In genomic region chr3:48088749-48089466, GRCh38 we compare ENCODE assay signal across 8 cellular contexts.
DNase-seq lines count a peak whose midpoint lies in the region; ATAC-seq, FAIRE-seq and TF ChIP-seq lines count a peak whose summit lies in the region.

No MANE protein-coding gene starts in this region.

- H3K9ac ChIP-seq in astrocyte (ENCODE audit: low read length) = peak overlapping the region; percentile 100
- H3K9ac ChIP-seq in rectal smooth muscle tissue (ENCODE audit: low read length) = peak overlapping the region; percentile 58

- peaks cover 48% of the 10 kb centered on the region for H3K79me2 ChIP-seq in astrocyte (ENCODE audit: insufficient read depth, low read length)

- ATAC-seq in GM18502 (IDR thresholded peaks at IDR 0.05; ENCODE audit: poor library complexity, unreplicated experiment) (peak; percentile 93), HG02943 (IDR thresholded peaks at IDR 0.05; ENCODE audit: low read depth, unreplicated experiment) (peak; percentile 86), aorta (ENCODE audit: low FRiP score) (peak; percentile 97)

- H3K9me3 Mint-ChIP-seq in T-helper 2 cell treated with Interferon-gamma antibody and Interleukin-4, amounts not matched to agents 5 μg/mL and 100 μg/mL, for 36 hours = no peaks in the 10 kb centered on the region
- no peaks in the 10 kb centered on the region for H3K9me3 Mint-ChIP-seq in astrocyte (ENCODE audit: unreplicated experiment)

- peak; percentile 49 for DNase-seq in NCI-H187 treated with DMSO at 0.1 percent for 48 hours (lab: John Stamatoyannopoulos, UW)
- peak; percentile 97 for DNase-seq in T-helper 2 cell treated with Interferon-gamma antibody and Interleukin-4, amounts not matched to agents 5 μg/mL and 100 μg/mL, for 36 hours (ENCODE audit: low spot score)
- peak; percentile 93 for DNase-seq in astrocyte (ENCODE audit: low read depth)
- DNase-seq in hepatic stellate cell (ENCODE audit: low spot score) = peak; percentile 95
- DNase-seq in aorta = peak; percentile 98 to 99

- peaks cover 30% of the 10 kb centered on the region for H3K4me1 Mint-ChIP-seq in T-helper 2 cell treated with Interferon-gamma antibody and Interleukin-4, amounts not matched to agents 5 μg/mL and 100 μg/mL, for 36 hours (ENCODE audit: low read depth)
- H3K4me1 Mint-ChIP-seq in astrocyte (ENCODE audit: low read depth, unreplicated experiment) = peaks cover 18% of the 10 kb centered on the region

- peaks cover 16% of the 10 kb centered on the region for H3K4me1 ChIP-seq in astrocyte (ENCODE audit: insufficient read depth, low read length)
- peaks cover 6% of the 10 kb centered on the region for H3K4me1 ChIP-seq in rectal smooth muscle tissue (ENCODE audit: control insufficient read depth, insufficient read depth, low read length)
- peaks cover 3 to 6% of the 10 kb centered on the region in 2 donors for H3K4me1 ChIP-seq in aorta (ENCODE audit: control insufficient read depth in 1 of 2, insufficient read depth in 2 of 2, low read length in 2 of 2)

- peak overlapping the region; percentile 99 for H3K27ac Mint-ChIP-seq in T-helper 2 cell treated with Interferon-gamma antibody and Interleukin-4, amounts not matched to agents 5 μg/mL and 100 μg/mL, for 36 hours
- peak overlapping the region; percentile 99 for H3K27ac Mint-ChIP-seq in astrocyte (ENCODE audit: unreplicated experiment)

- 0% methylated on average over 65 to 79 of the region's 79 CpGs for WGBS in aorta, 2 donors

- intact Hi-C loops in aorta (cut with DNase I) = no loop called here

- FAIRE-seq in astrocyte (lab: Jason Lieb, UNC) = no peak

- H3K27me3 Mint-ChIP-seq in T-helper 2 cell treated with Interferon-gamma antibody and Interleukin-4, amounts not matched to agents 5 μg/mL and 100 μg/mL, for 36 hours (ENCODE audit: low read depth) = peaks cover 5% of the 10 kb centered on the region
- no peaks in the 10 kb centered on the region for H3K27me3 Mint-ChIP-seq in astrocyte (ENCODE audit: low read depth, unreplicated experiment)

- H3K4me3 ChIP-seq in astrocyte (ENCODE audit: insufficient read depth, low read depth, low read length) = peak overlapping the region; percentile 100
- H3K4me3 ChIP-seq in rectal smooth muscle tissue (ENCODE audit: low read length) = peak overlapping the region; percentile 77
- peak overlapping the region; percentile 97 to 98 for H3K4me3 ChIP-seq in aorta (ENCODE audit: low read length in 2 of 2)

- H4K20me1 ChIP-seq in astrocyte (ENCODE audit: insufficient read depth, low read length) = peaks cover 43% of the 10 kb centered on the region

- no peaks in the 10 kb centered on the region for H3K9me3 ChIP-seq in astrocyte (ENCODE audit: insufficient read depth, low read depth, low read length)
- no peaks in the 10 kb centered on the region for H3K9me3 ChIP-seq in aorta (ENCODE audit: control insufficient read depth, low read length)

- peaks cover 8% of the 10 kb centered on the region for H3K36me3 Mint-ChIP-seq in T-helper 2 cell treated with Interferon-gamma antibody and Interleukin-4, amounts not matched to agents 5 μg/mL and 100 μg/mL, for 36 hours (ENCODE audit: low read depth)
- peaks cover 3% of the 10 kb centered on the region for H3K36me3 Mint-ChIP-seq in astrocyte (ENCODE audit: low read depth, unreplicated experiment)

- TF ChIP-seq CTCF in astrocyte (IDR thresholded peaks at IDR 0.05; ENCODE audit: insufficient read depth, low read depth, low read length) = no peak

- H3K27me3 ChIP-seq in astrocyte (ENCODE audit: insufficient read depth, low read length) (no peaks in the 10 kb centered on the region), rectal smooth muscle tissue (ENCODE audit: control insufficient read depth, insufficient read depth, low read length) (no peaks in the 10 kb centered on the region), aorta (ENCODE audit: control insufficient read depth in 1 of 2, insufficient read depth in 2 of 2, low read length in 1 of 2) (no peaks in the 10 kb centered on the region)

- peak overlapping the region; percentile 100 for H3K4me2 ChIP-seq in astrocyte (ENCODE audit: low read length)

- H3K4me3 Mint-ChIP-seq in T-helper 2 cell treated with Interferon-gamma antibody and Interleukin-4, amounts not matched to agents 5 μg/mL and 100 μg/mL, for 36 hours = peak overlapping the region; percentile 94
- H3K4me3 Mint-ChIP-seq in astrocyte (ENCODE audit: unreplicated experiment) = peak overlapping the region; percentile 98

- H3K27ac ChIP-seq in astrocyte (ENCODE audit: low read depth, low read length) (peak overlapping the region; percentile 97), rectal smooth muscle tissue (ENCODE audit: low read depth, low read length) (peak overlapping the region; percentile 89), aorta (ENCODE audit: low read depth in 1 of 2, low read length in 2 of 2) (peak overlapping the region; percentile 96 to 99)

- H3K36me3 ChIP-seq in astrocyte (ENCODE audit: insufficient read depth, low read length) (no peaks in the 10 kb centered on the region), rectal smooth muscle tissue (ENCODE audit: control insufficient read depth, insufficient read depth, low read length) (no peaks in the 10 kb centered on the region), aorta (ENCODE audit: control insufficient read depth in 1 of 2, insufficient read depth in 2 of 2, low read length in 1 of 2) (no peaks in the 10 kb centered on the region)

- H2AFZ ChIP-seq in astrocyte (ENCODE audit: low read depth, low read length) = peak overlapping the region; percentile 90

Comparison
In these comparisons a context has a peak if more than half of its experiments do, and no peak if none do; other contexts are left out.
1. Peak in every context shown above with its lines: DNase-seq, ATAC-seq, H3K4me3 ChIP-seq and H3K27ac ChIP-seq.